Comparison of ENCODE assay signal across 1 cellular context in genomic region chr11:795638-796564, GRCh38.
TF ChIP-seq lines count a peak whose summit lies in the region.

No MANE protein-coding gene starts in this region.

TF ChIP-seq in HepG2, 621 proteins besides CTCF, POLR2A, EP300 and RAD21 (continued from another document):
- TF ChIP-seq ZBTB14 (CRISPR knock-in tag; IDR thresholded peaks at IDR 0.05) = no peak
- TF ChIP-seq KLF13 (CRISPR knock-in tag; IDR thresholded peaks at IDR 0.05) = no peak
- TF ChIP-seq CREM (IDR thresholded peaks at IDR 0.05) = no peak
- TF ChIP-seq CREM (CRISPR knock-in tag; IDR thresholded peaks at IDR 0.05) = no peak
- TF ChIP-seq KLF16 (CRISPR knock-in tag; IDR thresholded peaks at IDR 0.05) = no peak
- TF ChIP-seq PAF1 (CRISPR knock-in tag; IDR thresholded peaks at IDR 0.05) = no peak
- no peak for TF ChIP-seq TSC22D2 (CRISPR knock-in tag; IDR thresholded peaks at IDR 0.05; ENCODE audit: borderline replicate concordance)
- no peak for TF ChIP-seq SYNCRIP (IDR thresholded peaks at IDR 0.05; ENCODE audit: insufficient read depth, low read depth, low read length)
- TF ChIP-seq CSRNP1 (CRISPR knock-in tag; IDR thresholded peaks at IDR 0.05) = no peak
- peak; percentile 97 for TF ChIP-seq IRF2 (CRISPR knock-in tag; IDR thresholded peaks at IDR 0.05)
- TF ChIP-seq BRCA1 (CRISPR knock-in tag; IDR thresholded peaks at IDR 0.05) = no peak
- TF ChIP-seq AGO1 (IDR thresholded peaks at IDR 0.05; ENCODE audit: low read depth, low read length, poor library complexity, severe bottlenecking) = peak; percentile 78
- peak; percentile 63; the same call in 1 of the 2 replicates for TF ChIP-seq SNAPC2 (CRISPR knock-in tag; IDR thresholded peaks at IDR 0.05)
- no peak for TF ChIP-seq TEAD2 (CRISPR knock-in tag; IDR thresholded peaks at IDR 0.05)
- no peak for TF ChIP-seq ARID2 (CRISPR knock-in tag; IDR thresholded peaks at IDR 0.05; ENCODE audit: borderline replicate concordance)
- no peak for TF ChIP-seq ZNF576 (CRISPR knock-in tag; IDR thresholded peaks at IDR 0.05)
- TF ChIP-seq CERS6 (CRISPR knock-in tag; IDR thresholded peaks at IDR 0.05) = no peak
- peak; percentile 78; the same call in 1 of the 2 replicates for TF ChIP-seq MXD1 (CRISPR knock-in tag; IDR thresholded peaks at IDR 0.05)
- TF ChIP-seq THAP8 (CRISPR knock-in tag; IDR thresholded peaks at IDR 0.05; ENCODE audit: borderline replicate concordance) = no peak
- TF ChIP-seq AGO2 (optimal IDR thresholded peaks at IDR 0.05; ENCODE audit: low read depth, low read length) = peak; percentile 43
- no peak for TF ChIP-seq LRRFIP1 (CRISPR knock-in tag; conservative IDR thresholded peaks at IDR 0.05)
- 0 out of 2 replicates have a peak, but pooled peaks have one; percentile 16 for TF ChIP-seq PHF20 (CRISPR knock-in tag; IDR thresholded peaks at IDR 0.05)
- no peak for TF ChIP-seq ZFP1 (CRISPR knock-in tag; IDR thresholded peaks at IDR 0.05)
- no peak for TF ChIP-seq GLI4 (CRISPR knock-in tag; IDR thresholded peaks at IDR 0.05; ENCODE audit: borderline replicate concordance)
- no peak for TF ChIP-seq CREB3 (CRISPR knock-in tag; IDR thresholded peaks at IDR 0.05)
- TF ChIP-seq HIC2 (CRISPR knock-in tag; IDR thresholded peaks at IDR 0.05; ENCODE audit: low read depth) = no peak
- TF ChIP-seq ZSCAN21 (CRISPR knock-in tag; IDR thresholded peaks at IDR 0.05; ENCODE audit: borderline replicate concordance) = no peak
- TF ChIP-seq PCBP1 (IDR thresholded peaks at IDR 0.05; ENCODE audit: borderline replicate concordance, low read depth, low read length) = no peak
- no peak for TF ChIP-seq RAD51 (IDR thresholded peaks at IDR 0.05; ENCODE audit: borderline replicate concordance)
- no peak for TF ChIP-seq ZNF530 (CRISPR knock-in tag; IDR thresholded peaks at IDR 0.05; ENCODE audit: low read depth)
- no peak for TF ChIP-seq TCF7L2 (IDR thresholded peaks at IDR 0.05; ENCODE audit: low read depth, low read length)
- peak; percentile 36; the same call in 1 of the 2 replicates for TF ChIP-seq ZNF605 (CRISPR knock-in tag; IDR thresholded peaks at IDR 0.05)
- TF ChIP-seq MAX (IDR thresholded peaks at IDR 0.05) = peak; percentile 78
- peak; percentile 26 for TF ChIP-seq HNRNPLL (IDR thresholded peaks at IDR 0.05; ENCODE audit: low read depth, low read length, poor library complexity, severe bottlenecking)
- no peak for TF ChIP-seq ATF3 (CRISPR knock-in tag; IDR thresholded peaks at IDR 0.05)
- TF ChIP-seq PATZ1 (CRISPR knock-in tag; IDR thresholded peaks at IDR 0.05) = peak; percentile 17; the same call in 1 of the 2 replicates
- no peak for TF ChIP-seq ZNF879 (CRISPR knock-in tag; IDR thresholded peaks at IDR 0.05)
- no peak for TF ChIP-seq ZNF496 (CRISPR knock-in tag; IDR thresholded peaks at IDR 0.05; ENCODE audit: insufficient replicate concordance)
- TF ChIP-seq CCDC6 (CRISPR knock-in tag; IDR thresholded peaks at IDR 0.05) = no peak
